ENCODE assay signal across 15 cellular contexts in the genomic region with DNA sequence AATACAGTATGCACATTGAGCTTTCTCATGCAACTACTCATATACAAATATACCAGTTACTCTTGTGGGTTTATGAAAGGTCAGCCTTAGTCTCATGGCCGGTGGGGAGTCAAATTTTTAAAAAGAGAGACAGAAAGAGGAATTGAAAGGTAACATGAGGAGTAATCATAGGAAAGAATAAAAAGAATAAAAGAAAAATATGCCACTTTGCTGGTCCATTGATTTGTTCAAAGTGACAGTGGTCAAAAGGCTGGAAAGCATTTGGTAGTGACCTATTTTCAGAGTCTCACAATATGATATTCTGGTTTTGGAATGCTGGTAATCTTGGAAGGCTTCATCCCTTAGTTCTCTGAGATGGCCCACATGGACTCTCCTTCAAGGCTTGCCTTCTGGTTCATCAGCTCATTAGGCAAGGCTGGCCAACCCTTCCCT.
A peak's percentile ranks its signal among the peaks of the same experiment; 100 is the strongest.
DNase-seq lines count a peak whose midpoint lies in the region; ATAC-seq and TF ChIP-seq lines count a peak whose summit lies in the region.
"Had no signal": no experiment of that assay in that cellular context is flagged by ENCODE, and none has a peak within 500 bp of the region (broad histone marks: within the 10 kb centered on the region; RNA-seq: fewer than 3 reads in every experiment).

No MANE protein-coding gene starts in this region.

- H3K27ac ChIP-seq in breast epithelium (peak overlapping the region; percentile 65 to 86), skeletal muscle tissue (ENCODE audit: low read depth, low read length) (peak overlapping the region; percentile 63)
- H3K27ac ChIP-seq: C4-2B, PC-9 had no signal

- intact Hi-C loops in breast epithelium (cut with DNase I; ENCODE audit: low total_unique reads) = no loop called here
- intact Hi-C loops in activated T-helper 1 cell treated with anti-CD3 and anti-CD28 coated beads, Interleukin-12 subunit alpha, Interleukin-12 subunit beta, Interleukin-2, Interleukin-4 antibody, amounts not matched to agents 30 ng/mL and 10 ng/mL and 1 ng/mL, durations not matched to agents 14 hours and 24 hours and 36 hours (cut with micrococcal nuclease) = no loop called here

- no peaks in the 10 kb centered on the region for H3K36me3 ChIP-seq in breast epithelium
- H3K36me3 ChIP-seq in skeletal muscle tissue (ENCODE audit: control insufficient read depth in 3 of 3, insufficient read depth in 3 of 3, low read length in 3 of 3) = no peaks in the 10 kb centered on the region

- TF ChIP-seq CTCF in breast epithelium (IDR thresholded peaks at IDR 0.05) = no peak

- no peaks in the 10 kb centered on the region for H3K9me3 ChIP-seq in breast epithelium
- H3K9me3 ChIP-seq in skeletal muscle tissue (ENCODE audit: control insufficient read depth in 3 of 3, low read length in 3 of 3) = no peaks in the 10 kb centered on the region

- no peak overlapping the region for H3K9ac ChIP-seq in skeletal muscle tissue (ENCODE audit: low read depth in 1 of 3, low read length in 3 of 3)

- no peaks in the 10 kb centered on the region for H3K9me3 Mint-ChIP-seq in activated T-helper 1 cell treated with anti-CD3 and anti-CD28 coated beads, Interleukin-12 subunit alpha, Interleukin-12 subunit beta, Interleukin-2, Interleukin-4 antibody, amounts not matched to agents 30 ng/mL and 10 ng/mL and 1 ng/mL, durations not matched to agents 14 hours and 24 hours and 36 hours
- H3K9me3 Mint-ChIP-seq in stimulated activated effector memory CD8-positive, alpha-beta T cell treated with anti-CD3 and anti-CD28 coated beads, Interleukin-12 subunit alpha, Interleukin-12 subunit beta, amount 100 ng/mL, for 72 hours = no peaks in the 10 kb centered on the region
- H3K9me3 Mint-ChIP-seq: HFFc6 had no signal

- H3K27me3 ChIP-seq in breast epithelium (no peaks in the 10 kb centered on the region), skeletal muscle tissue (ENCODE audit: control insufficient read depth in 3 of 3, insufficient read depth in 3 of 3, low read length in 3 of 3) (no peaks in the 10 kb centered on the region)

- H3K4me3 ChIP-seq in breast epithelium (no peak overlapping the region), skeletal muscle tissue (ENCODE audit: low read length in 3 of 3) (no peak overlapping the region)
- H3K4me3 ChIP-seq: PC-9 had no signal

- TF ChIP-seq POLR2A in breast epithelium (IDR thresholded peaks at IDR 0.05) = no peak

- no peaks in the 10 kb centered on the region for H3K36me3 Mint-ChIP-seq in activated T-helper 1 cell treated with anti-CD3 and anti-CD28 coated beads, Interleukin-12 subunit alpha, Interleukin-12 subunit beta, Interleukin-2, Interleukin-4 antibody, amounts not matched to agents 30 ng/mL and 10 ng/mL and 1 ng/mL, durations not matched to agents 14 hours and 24 hours and 36 hours (ENCODE audit: low read depth)
- H3K36me3 Mint-ChIP-seq in stimulated activated effector memory CD8-positive, alpha-beta T cell treated with anti-CD3 and anti-CD28 coated beads, Interleukin-12 subunit alpha, Interleukin-12 subunit beta, amount 100 ng/mL, for 72 hours = no peaks in the 10 kb centered on the region

- ATAC-seq in GM18909 (IDR thresholded peaks at IDR 0.05; ENCODE audit: poor library complexity, unreplicated experiment) = peak; percentile 67
- peak; percentile 52 for ATAC-seq in HG02759 (IDR thresholded peaks at IDR 0.05; ENCODE audit: unreplicated experiment)
- no peak for ATAC-seq in GM21528 (IDR thresholded peaks at IDR 0.05; ENCODE audit: low FRiP score, unreplicated experiment)
- ATAC-seq in stimulated activated effector memory CD8-positive, alpha-beta T cell treated with anti-CD3 and anti-CD28 coated beads, Interleukin-12 subunit alpha, Interleukin-12 subunit beta, amount 100 ng/mL, for 72 hours = no peak

- H3K27me3 Mint-ChIP-seq in activated T-helper 1 cell treated with anti-CD3 and anti-CD28 coated beads, Interleukin-12 subunit alpha, Interleukin-12 subunit beta, Interleukin-2, Interleukin-4 antibody, amounts not matched to agents 30 ng/mL and 10 ng/mL and 1 ng/mL, durations not matched to agents 14 hours and 24 hours and 36 hours (ENCODE audit: insufficient read depth) = no peaks in the 10 kb centered on the region
- H3K27me3 Mint-ChIP-seq: progenitor cell of endocrine pancreas had no signal

- no peaks in the 10 kb centered on the region for H3K4me1 ChIP-seq in breast epithelium
- peaks cover 29 to 40% (median 32%) of the 10 kb centered on the region in 3 donors for H3K4me1 ChIP-seq in skeletal muscle tissue (ENCODE audit: control insufficient read depth in 3 of 3, insufficient read depth in 3 of 3, low read length in 3 of 3)

- H3K27ac Mint-ChIP-seq in activated T-helper 1 cell treated with anti-CD3 and anti-CD28 coated beads, Interleukin-12 subunit alpha, Interleukin-12 subunit beta, Interleukin-2, Interleukin-4 antibody, amounts not matched to agents 30 ng/mL and 10 ng/mL and 1 ng/mL, durations not matched to agents 14 hours and 24 hours and 36 hours = no peak overlapping the region
- H3K27ac Mint-ChIP-seq in stimulated activated effector memory CD8-positive, alpha-beta T cell treated with anti-CD3 and anti-CD28 coated beads, Interleukin-12 subunit alpha, Interleukin-12 subunit beta, amount 100 ng/mL, for 72 hours = no peak overlapping the region
- H3K27ac Mint-ChIP-seq: progenitor cell of endocrine pancreas had no signal

- H3K4me3 Mint-ChIP-seq in activated T-helper 1 cell treated with anti-CD3 and anti-CD28 coated beads, Interleukin-12 subunit alpha, Interleukin-12 subunit beta, Interleukin-2, Interleukin-4 antibody, amounts not matched to agents 30 ng/mL and 10 ng/mL and 1 ng/mL, durations not matched to agents 14 hours and 24 hours and 36 hours = no peak overlapping the region
- H3K4me3 Mint-ChIP-seq in stimulated activated effector memory CD8-positive, alpha-beta T cell treated with anti-CD3 and anti-CD28 coated beads, Interleukin-12 subunit alpha, Interleukin-12 subunit beta, amount 100 ng/mL, for 72 hours = no peak overlapping the region
- H3K4me3 Mint-ChIP-seq: HFFc6 had no signal

- no peaks in the 10 kb centered on the region for H3K4me1 Mint-ChIP-seq in activated T-helper 1 cell treated with anti-CD3 and anti-CD28 coated beads, Interleukin-12 subunit alpha, Interleukin-12 subunit beta, Interleukin-2, Interleukin-4 antibody, amounts not matched to agents 30 ng/mL and 10 ng/mL and 1 ng/mL, durations not matched to agents 14 hours and 24 hours and 36 hours (ENCODE audit: low read depth)
- H3K4me1 Mint-ChIP-seq in stimulated activated effector memory CD8-positive, alpha-beta T cell treated with anti-CD3 and anti-CD28 coated beads, Interleukin-12 subunit alpha, Interleukin-12 subunit beta, amount 100 ng/mL, for 72 hours = no peaks in the 10 kb centered on the region

- no peak for DNase-seq in breast epithelium (ENCODE audit: low spot score in 2 of 2)
- no peak for DNase-seq in activated T-helper 1 cell treated with anti-CD3 and anti-CD28 coated beads, Interleukin-12 subunit alpha, Interleukin-12 subunit beta, Interleukin-2, Interleukin-4 antibody, amounts not matched to agents 30 ng/mL and 10 ng/mL and 1 ng/mL, durations not matched to agents 14 hours and 24 hours and 36 hours (ENCODE audit: low spot score)
- no peak for DNase-seq in AG08395 (ENCODE audit: low spot score)
- no peak for DNase-seq in stimulated activated effector memory CD8-positive, alpha-beta T cell treated with anti-CD3 and anti-CD28 coated beads, Interleukin-12 subunit alpha, Interleukin-12 subunit beta, amount 100 ng/mL, for 72 hours (ENCODE audit: low spot score in 2 of 2)
- DNase-seq: HFFc6, mesendoderm, NCI-H2227 treated with DMSO at 0.1 percent for 48 hours, PC-9, T-helper 2 cell had no signal

Comparison
In these comparisons a context has a peak if more than half of its experiments do, and no peak if none do; other contexts are left out.
1. ATAC-seq: peak in GM18909 (single experiment) and HG02759 (single experiment); none in GM21528 (single experiment) and stimulated activated effector memory CD8-positive, alpha-beta T cell treated with anti-CD3 and anti-CD28 coated beads, Interleukin-12 subunit alpha, Interleukin-12 subunit beta, amount 100 ng/mL, for 72 hours (single experiment).